18 cellular contexts compared by ENCODE assay signal in the genomic region with DNA sequence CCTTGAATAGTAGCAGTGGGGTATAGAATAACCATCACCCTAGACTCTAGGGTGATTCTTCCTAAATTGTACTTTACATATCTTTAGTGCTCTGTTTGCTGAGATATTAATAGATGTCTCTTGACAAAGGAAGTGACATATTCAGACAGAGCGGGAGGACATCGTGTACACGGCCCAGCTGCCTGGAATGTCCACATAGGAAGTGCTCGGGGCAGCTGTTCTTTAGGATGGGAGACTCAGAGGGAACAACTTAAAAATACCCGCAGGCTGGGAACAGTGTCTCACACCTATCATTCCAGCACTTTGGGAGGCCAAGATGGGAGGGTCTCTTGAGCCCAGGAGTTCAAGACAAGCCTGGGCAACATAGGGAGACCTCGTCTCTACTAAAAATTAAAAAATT.
DNase-seq lines count a peak whose midpoint lies in the region; ATAC-seq and TF ChIP-seq lines count a peak whose summit lies in the region.
"Had no signal": no experiment of that assay in that cellular context is flagged by ENCODE, and none has a peak within 500 bp of the region (broad histone marks: within the 10 kb centered on the region; RNA-seq: fewer than 3 reads in every experiment).

No MANE protein-coding gene starts in this region.

- DNase-seq in ascending aorta (ENCODE audit: low spot score in 2 of 2) = peak in 1 of 2 donors; percentile 85
- DNase-seq in left ventricle myocardium superior = peak; percentile 73
- DNase-seq in naive thymus-derived CD4-positive, alpha-beta T cell = no peak
- DNase-seq in tibial nerve (ENCODE audit: low spot score in 2 of 2) = peak in 1 of 2 donors; percentile 47
- DNase-seq in putamen (ENCODE audit: low spot score) = no peak
- DNase-seq in activated CD8-positive, alpha-beta T cell treated with anti-CD3 and anti-CD28 coated beads, Interleukin-2, amount 10 ng/mL, durations not matched to agents 7 days and 5 days = no peak
- no peak for DNase-seq in midbrain (lab: John Stamatoyannopoulos, UW)
- DNase-seq: activated CD4-positive, alpha-beta T cell treated with anti-CD3 and anti-CD28 coated beads for 36 hours; activated effector memory CD4-positive, alpha-beta T cell treated with Interleukin-2 at 50 U/mL for 16 hours; foreskin fibroblast; left colon; naive thymus-derived CD8-positive, alpha-beta T cell; NCI-H1694; NCI-H2227 treated with DMSO at 0.1 percent for 48 hours had no signal

- H3K9me3 ChIP-seq in ascending aorta = no peaks in the 10 kb centered on the region
- H3K9me3 ChIP-seq in naive thymus-derived CD4-positive, alpha-beta T cell (ENCODE audit: control insufficient read depth in 2 of 3, low read length in 3 of 3) = no peaks in the 10 kb centered on the region
- peaks cover 0 to 16% (median 0%) of the 10 kb centered on the region in 4 donors for H3K9me3 ChIP-seq in tibial nerve
- H3K9me3 ChIP-seq: pancreas, suprapubic skin had no signal

- intact Hi-C loops in ascending aorta (cut with DNase I) (no loop called here), left ventricle myocardium superior (cut with micrococcal nuclease) (no loop called here)
- intact Hi-C loops in naive thymus-derived CD4-positive, alpha-beta T cell (cut with micrococcal nuclease) = loop anchor here in 1 of 2 donors (2.0 kb wide), 1 partner anchor 18 kb away; no protein-coding TSS in a partner anchor

- TF ChIP-seq CTCF in ascending aorta (IDR thresholded peaks at IDR 0.05) (no peak), tibial nerve (IDR thresholded peaks at IDR 0.05) (no peak)

- H3K27ac ChIP-seq in ascending aorta = peak overlapping the region; percentile 21 to 51
- H3K27ac ChIP-seq in naive thymus-derived CD4-positive, alpha-beta T cell (ENCODE audit: low read depth, low read length) = no peak overlapping the region
- H3K27ac ChIP-seq in tibial nerve = peak overlapping the region in 3 of 4 donors; percentile 45 to 73 (median 72)
- H3K27ac ChIP-seq: pancreas had no signal

- H3K4me1 Mint-ChIP-seq in naive thymus-derived CD4-positive, alpha-beta T cell = peaks cover 4 to 53% (median 34%) of the 10 kb centered on the region in 7 donors
- H3K4me1 Mint-ChIP-seq in activated CD8-positive, alpha-beta T cell treated with anti-CD3 and anti-CD28 coated beads, Interleukin-2, amount 10 ng/mL, durations not matched to agents 7 days and 5 days (ENCODE audit: low read depth) = peaks cover 4% of the 10 kb centered on the region

- peak overlapping the region in 6 of 9 donors; percentile 15 to 89 (median 48) for H3K27ac Mint-ChIP-seq in naive thymus-derived CD4-positive, alpha-beta T cell
- no peak overlapping the region for H3K27ac Mint-ChIP-seq in activated CD8-positive, alpha-beta T cell treated with anti-CD3 and anti-CD28 coated beads, Interleukin-2, amount 10 ng/mL, durations not matched to agents 7 days and 5 days
- H3K27ac Mint-ChIP-seq: activated CD4-positive, alpha-beta T cell treated with anti-CD3 and anti-CD28 coated beads for 36 hours had no signal

- POLR2A ChIA-PET in naive thymus-derived CD4-positive, alpha-beta T cell (lab: Charles Lee) = no interaction called here
- POLR2A ChIA-PET in activated CD8-positive, alpha-beta T cell treated with anti-CD3 and anti-CD28 coated beads, Interleukin-2, amount 10 ng/mL, durations not matched to agents 7 days and 5 days (lab: Charles Lee) = interaction anchor here (1.8 kb wide), 1 partner anchor 8 kb away, joined by 4 read pairs; no protein-coding TSS in a partner anchor

- H3K4me3 Mint-ChIP-seq in naive thymus-derived CD4-positive, alpha-beta T cell = no peak overlapping the region
- H3K4me3 Mint-ChIP-seq in activated CD8-positive, alpha-beta T cell treated with anti-CD3 and anti-CD28 coated beads, Interleukin-2, amount 10 ng/mL, durations not matched to agents 7 days and 5 days = no peak overlapping the region
- H3K4me3 Mint-ChIP-seq: activated CD4-positive, alpha-beta T cell treated with anti-CD3 and anti-CD28 coated beads for 36 hours; naive thymus-derived CD8-positive, alpha-beta T cell had no signal

- peaks cover 4 to 17% of the 10 kb centered on the region in 2 donors for H3K36me3 ChIP-seq in ascending aorta
- peaks cover 0 to 12% (median 0%) of the 10 kb centered on the region in 3 experiments for H3K36me3 ChIP-seq in naive thymus-derived CD4-positive, alpha-beta T cell (ENCODE audit: control insufficient read depth in 2 of 3, insufficient read depth in 3 of 3, low read length in 3 of 3)
- peaks cover 0 to 14% (median 0%) of the 10 kb centered on the region in 3 donors for H3K36me3 ChIP-seq in tibial nerve
- H3K36me3 ChIP-seq: pancreas had no signal

- peaks cover 11 to 29% (median 26%) of the 10 kb centered on the region in 5 donors for H3K36me3 Mint-ChIP-seq in naive thymus-derived CD4-positive, alpha-beta T cell
- H3K36me3 Mint-ChIP-seq in activated CD8-positive, alpha-beta T cell treated with anti-CD3 and anti-CD28 coated beads, Interleukin-2, amount 10 ng/mL, durations not matched to agents 7 days and 5 days (ENCODE audit: low read depth) = peaks cover 33% of the 10 kb centered on the region

- TF ChIP-seq EP300 in tibial nerve (IDR thresholded peaks at IDR 0.05) = peak; percentile 82 to 95

- H3K4me3 ChIP-seq in ascending aorta (no peak overlapping the region), tibial nerve (no peak overlapping the region)
- no peak overlapping the region for H3K4me3 ChIP-seq in naive thymus-derived CD4-positive, alpha-beta T cell (ENCODE audit: low read length)
- H3K4me3 ChIP-seq: K562, pancreas, suprapubic skin had no signal

- H3K27me3 ChIP-seq in ascending aorta (no peaks in the 10 kb centered on the region), tibial nerve (no peaks in the 10 kb centered on the region)
- no peaks in the 10 kb centered on the region for H3K27me3 ChIP-seq in naive thymus-derived CD4-positive, alpha-beta T cell (ENCODE audit: control insufficient read depth in 2 of 2, insufficient read depth in 2 of 2, low read length in 2 of 2)
- H3K27me3 ChIP-seq: pancreas, suprapubic skin had no signal

- WGBS in tibial nerve, 2 donors = 54 to 63% methylated on average over 6 of the region's 6 CpGs

- H3K9me3 Mint-ChIP-seq in naive thymus-derived CD4-positive, alpha-beta T cell = peaks cover 0 to 8% (median 3%) of the 10 kb centered on the region in 11 donors
- H3K9me3 Mint-ChIP-seq in activated CD8-positive, alpha-beta T cell treated with anti-CD3 and anti-CD28 coated beads, Interleukin-2, amount 10 ng/mL, durations not matched to agents 7 days and 5 days (ENCODE audit: insufficient read depth) = peaks cover 8% of the 10 kb centered on the region

- H3K4me1 ChIP-seq in ascending aorta (peaks cover 0 to 12% of the 10 kb centered on the region in 2 donors), tibial nerve (no peaks in the 10 kb centered on the region)
- H3K4me1 ChIP-seq in naive thymus-derived CD4-positive, alpha-beta T cell (ENCODE audit: control insufficient read depth in 2 of 2, insufficient read depth in 2 of 2, low read length in 2 of 2) = no peaks in the 10 kb centered on the region
- H3K4me1 ChIP-seq: pancreas, suprapubic skin had no signal

- CTCF ChIA-PET in naive thymus-derived CD4-positive, alpha-beta T cell (lab: Charles Lee) = no interaction called here
- CTCF ChIA-PET in activated CD8-positive, alpha-beta T cell treated with anti-CD3 and anti-CD28 coated beads, Interleukin-2, amount 10 ng/mL, durations not matched to agents 7 days and 5 days (lab: Charles Lee) = interaction anchor here (0.8 kb wide), 1 partner anchor 112 kb away, joined by 4 read pairs; no protein-coding TSS in a partner anchor

- ATAC-seq in left ventricle myocardium superior (peak; percentile 91), HG03175 (IDR thresholded peaks at IDR 0.05; ENCODE audit: unreplicated experiment) (no peak)
- ATAC-seq in naive thymus-derived CD4-positive, alpha-beta T cell = no peak
- no peak for ATAC-seq in activated CD8-positive, alpha-beta T cell treated with anti-CD3 and anti-CD28 coated beads, Interleukin-2, amount 10 ng/mL, durations not matched to agents 7 days and 5 days
- ATAC-seq: activated CD4-positive, alpha-beta T cell treated with anti-CD3 and anti-CD28 coated beads for 36 hours; K562; left colon; naive thymus-derived CD8-positive, alpha-beta T cell had no signal

- no peaks in the 10 kb centered on the region for H3K27me3 Mint-ChIP-seq in naive thymus-derived CD4-positive, alpha-beta T cell
- no peaks in the 10 kb centered on the region for H3K27me3 Mint-ChIP-seq in activated CD8-positive, alpha-beta T cell treated with anti-CD3 and anti-CD28 coated beads, Interleukin-2, amount 10 ng/mL, durations not matched to agents 7 days and 5 days (ENCODE audit: low read depth)
- H3K27me3 Mint-ChIP-seq: activated CD4-positive, alpha-beta T cell treated with anti-CD3 and anti-CD28 coated beads for 36 hours; naive thymus-derived CD8-positive, alpha-beta T cell had no signal

- TF ChIP-seq POLR2A in tibial nerve (IDR thresholded peaks at IDR 0.05) = no peak
